Comparison of ENCODE assay signal across 8 cellular contexts in the genomic region with DNA sequence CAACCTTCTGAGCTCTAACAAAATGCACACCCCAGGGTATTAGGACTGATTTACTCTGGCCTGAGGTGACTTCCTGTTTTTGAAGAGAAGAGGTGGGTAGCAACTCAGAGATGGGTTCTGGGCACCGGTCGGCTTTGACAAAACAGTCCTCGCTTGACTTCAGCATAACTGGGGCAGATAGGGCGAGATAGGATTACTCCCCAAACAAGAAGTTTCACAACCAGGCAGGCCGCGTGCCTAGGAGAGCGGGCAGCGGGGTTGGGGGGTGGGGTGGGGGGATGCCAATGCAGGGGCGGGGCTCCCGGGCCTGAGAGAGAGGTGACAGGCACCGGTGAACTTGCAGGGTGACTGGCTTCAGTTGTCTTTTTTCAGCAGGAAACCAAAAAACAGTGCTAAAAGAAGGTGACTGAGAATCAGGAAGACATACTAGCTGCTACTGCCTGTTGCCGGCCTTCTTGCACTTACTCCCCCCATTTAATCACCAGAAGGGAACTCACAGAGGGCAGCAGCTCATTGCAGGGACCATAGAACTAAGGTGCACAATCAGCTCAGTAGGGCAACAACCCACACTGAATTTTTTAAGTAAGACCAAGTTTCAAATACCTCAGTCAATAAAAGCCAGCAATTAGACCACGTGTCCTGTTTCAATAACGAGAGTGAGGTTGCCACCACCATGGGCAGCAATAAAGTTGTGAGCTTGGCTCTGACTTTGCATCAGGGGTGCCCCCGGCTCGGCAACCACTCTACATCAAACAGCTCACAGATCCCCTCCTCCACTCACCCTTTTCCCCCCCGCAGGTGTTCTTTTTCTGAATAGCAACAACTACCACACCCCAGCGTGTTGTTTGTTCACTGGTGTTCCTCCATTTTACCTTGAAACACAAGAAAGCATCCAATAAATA.
A peak's percentile ranks its signal among the peaks of the same experiment; 100 is the strongest.
DNase-seq lines count a peak whose midpoint lies in the region; ATAC-seq and TF ChIP-seq lines count a peak whose summit lies in the region.
"Had no signal": no experiment of that assay in that cellular context is flagged by ENCODE, and none has a peak within 500 bp of the region (broad histone marks: within the 10 kb centered on the region; RNA-seq: fewer than 3 reads in every experiment).

No MANE protein-coding gene starts in this region.

- H4K20me1 ChIP-seq in KMS-11 (ENCODE audit: insufficient read depth), result no peaks in the 10 kb centered on the region

- H3K36me3 ChIP-seq in KMS-11 (ENCODE audit: insufficient read depth), result no peaks in the 10 kb centered on the region

- peak overlapping the region; percentile 70 for H3K27ac Mint-ChIP-seq in nephron progenitor cell

- no peaks in the 10 kb centered on the region for H3K36me3 Mint-ChIP-seq in nephron progenitor cell (ENCODE audit: low read depth)

- H3K4me3 Mint-ChIP-seq in nephron progenitor cell, result peak overlapping the region; percentile 42

- H3K27ac ChIP-seq in KMS-11, result peak overlapping the region; percentile 92
- no peak overlapping the region for H3K27ac ChIP-seq in substantia nigra (ENCODE audit: low read depth, low read length, poor library complexity, severe bottlenecking)

- H3K79me2 ChIP-seq in KMS-11 (ENCODE audit: insufficient read depth, low read depth), result no peaks in the 10 kb centered on the region

- H3K4me2 ChIP-seq in KMS-11, result peak overlapping the region; percentile 51

- no peak overlapping the region for H3K4me3 ChIP-seq in KMS-11 (IDR thresholded peaks at IDR 0.05; ENCODE audit: insufficient read depth, low read depth, low read length)

- peaks cover 98% of the 10 kb centered on the region for H3K4me1 Mint-ChIP-seq in nephron progenitor cell

- no peaks in the 10 kb centered on the region for H3K27me3 ChIP-seq in KMS-11 (ENCODE audit: insufficient read depth, low read depth)

- peak overlapping the region; percentile 69; the same call in 1 of the 2 replicates for H2AFZ ChIP-seq in KMS-11 (ENCODE audit: low read depth)

- H3K4me1 ChIP-seq in KMS-11 (ENCODE audit: low read depth, poor library complexity, severe bottlenecking), result peaks cover 80% of the 10 kb centered on the region

- ATAC-seq in GM21360 (IDR thresholded peaks at IDR 0.05; ENCODE audit: unreplicated experiment) (peak; percentile 41), GM19455 (IDR thresholded peaks at IDR 0.05; ENCODE audit: unreplicated experiment) (no peak)
- ATAC-seq: Panc1 had no signal

- peak overlapping the region; percentile 42; the same call in 1 of the 2 replicates for H3K9ac ChIP-seq in KMS-11

- H3K27me3 Mint-ChIP-seq in nephron progenitor cell (ENCODE audit: low read depth, poor library complexity), result peaks cover 34% of the 10 kb centered on the region

- H3K9me3 Mint-ChIP-seq in nephron progenitor cell, result no peaks in the 10 kb centered on the region

- peak; percentile 35 for DNase-seq in activated T-cell treated with anti-CD3 and anti-CD28 coated beads for 48 hours (ENCODE audit: low read depth)
- no peak for DNase-seq in nephron progenitor cell
- no peak for DNase-seq in substantia nigra (lab: John Stamatoyannopoulos, UW)
- no peak for DNase-seq in globus pallidus (ENCODE audit: low spot score)

- no peak for TF ChIP-seq CTCF in KMS-11 (conservative IDR thresholded peaks at IDR 0.05; ENCODE audit: low read depth, low read length)
- TF ChIP-seq CTCF in nephron progenitor cell (IDR thresholded peaks at IDR 0.05), result no peak
